Comparison of ENCODE assay signal across 7 cellular contexts in genomic region chr4:41217020-41217333, GRCh38. TPM values are rescaled to one million over a fixed set of nuclear protein-coding genes. Genes with fewer than 3 reads are reported as not detected.
DNase-seq lines count a peak whose midpoint lies in the region; ATAC-seq and TF ChIP-seq lines count a peak whose summit lies in the region.

No MANE protein-coding gene starts in this region.

- DNase-seq in activated CD8-positive, alpha-beta T cell treated with anti-CD3 and anti-CD28 coated beads for 36 hours: no peak
- DNase-seq in right cardiac atrium: no peak
- DNase-seq in smooth muscle cell (lab: John Stamatoyannopoulos, UW; ENCODE audit: unreplicated experiment): no peak
- no peak for DNase-seq in germinal center (ENCODE audit: low spot score)
- no peak for DNase-seq in DMS153 treated with DMSO at 0.1 percent for 48 hours (lab: John Stamatoyannopoulos, UW; ENCODE audit: unreplicated experiment)
- no peak for DNase-seq in HPDE6-E6E7 (ENCODE audit: extremely low spot score)

- POLR2A ChIA-PET in activated CD8-positive, alpha-beta T cell treated with anti-CD3 and anti-CD28 coated beads for 36 hours (lab: Charles Lee): interaction anchor here (0.6 to 1.6 kb wide), 2 partner anchors 285 to 292 kb away, joined by 3 read pairs; no protein-coding TSS in a partner anchor

- peak overlapping the region; percentile 100 for H3K27ac ChIP-seq in HUES48 (ENCODE audit: low read depth, low read length)
- H3K27ac ChIP-seq in right cardiac atrium (ENCODE audit: low read length): no peak overlapping the region
- H3K27ac ChIP-seq in smooth muscle cell (ENCODE audit: low read depth): peak overlapping the region; percentile 93

- CTCF ChIA-PET in activated CD8-positive, alpha-beta T cell treated with anti-CD3 and anti-CD28 coated beads for 36 hours (lab: Charles Lee): interaction anchor here (0.6 to 1.5 kb wide), 3 partner anchors 240 to 292 kb away, joined by 3 to 8 read pairs (median 4); no protein-coding TSS in a partner anchor

- H3F3A ChIP-seq in smooth muscle cell (ENCODE audit: low read depth): peaks cover 20% of the 10 kb centered on the region

- H3K27me3 Mint-ChIP-seq in activated CD8-positive, alpha-beta T cell treated with anti-CD3 and anti-CD28 coated beads for 36 hours: peaks cover 52% of the 10 kb centered on the region

- peaks cover 17% of the 10 kb centered on the region for H3K4me1 Mint-ChIP-seq in activated CD8-positive, alpha-beta T cell treated with anti-CD3 and anti-CD28 coated beads for 36 hours (ENCODE audit: low read depth)

- ATAC-seq in activated CD8-positive, alpha-beta T cell treated with anti-CD3 and anti-CD28 coated beads for 36 hours: no peak
- no peak for ATAC-seq in right cardiac atrium

- H3K4me3 Mint-ChIP-seq in activated CD8-positive, alpha-beta T cell treated with anti-CD3 and anti-CD28 coated beads for 36 hours: peak overlapping the region; percentile 74

- no peaks in the 10 kb centered on the region for H3K36me3 Mint-ChIP-seq in activated CD8-positive, alpha-beta T cell treated with anti-CD3 and anti-CD28 coated beads for 36 hours (ENCODE audit: low read depth)

- peak overlapping the region; percentile 88 for H3K9ac ChIP-seq in HUES48 (ENCODE audit: low read depth, low read length)
- peak overlapping the region; percentile 90 for H3K9ac ChIP-seq in smooth muscle cell (ENCODE audit: low read depth)

- H3K27ac Mint-ChIP-seq in activated CD8-positive, alpha-beta T cell treated with anti-CD3 and anti-CD28 coated beads for 36 hours: peak overlapping the region; percentile 78

- peak overlapping the region; percentile 89 for H3K4me2 ChIP-seq in smooth muscle cell

- H4K20me1 ChIP-seq in smooth muscle cell (ENCODE audit: low read depth): peaks cover 10% of the 10 kb centered on the region

- H3K4me3 ChIP-seq in HUES48 (ENCODE audit: low read depth, low read length): peak overlapping the region; percentile 68
- H3K4me3 ChIP-seq in right cardiac atrium (ENCODE audit: low read length): peak overlapping the region; percentile 43
- peak overlapping the region; percentile 81 for H3K4me3 ChIP-seq in smooth muscle cell

- H3K79me2 ChIP-seq in smooth muscle cell (ENCODE audit: low read depth): peaks cover 20% of the 10 kb centered on the region

- intact Hi-C loops in activated CD8-positive, alpha-beta T cell treated with anti-CD3 and anti-CD28 coated beads for 36 hours (cut with micrococcal nuclease): no loop called here
- intact Hi-C loops in right cardiac atrium (cut with DNase I): loop anchor here in 3 of 4 donors (5.0 to 10.0 kb wide), 2 partner anchors 290 to 292 kb away; no protein-coding TSS in a partner anchor

- 10% methylated on average over 2 of the region's 2 CpGs for WGBS in right cardiac atrium
- 13% methylated on average over 2 of the region's 2 CpGs for WGBS in smooth muscle cell (ENCODE audit: low lambda C conversion rate)

- no peaks in the 10 kb centered on the region for H3K9me3 Mint-ChIP-seq in activated CD8-positive, alpha-beta T cell treated with anti-CD3 and anti-CD28 coated beads for 36 hours

- H3K27me3 ChIP-seq in HUES48 (ENCODE audit: control insufficient read depth, insufficient read depth, low read length): peaks cover 10% of the 10 kb centered on the region
- no peaks in the 10 kb centered on the region for H3K27me3 ChIP-seq in right cardiac atrium (ENCODE audit: control insufficient read depth, insufficient read depth)
- no peaks in the 10 kb centered on the region for H3K27me3 ChIP-seq in smooth muscle cell (ENCODE audit: low read depth)

- H2AFZ ChIP-seq in smooth muscle cell (ENCODE audit: low read depth): peak overlapping the region; percentile 98

- no peak for TF ChIP-seq CTCF in activated CD8-positive, alpha-beta T cell treated with anti-CD3 and anti-CD28 coated beads for 36 hours (IDR thresholded peaks at IDR 0.05)
- no peak for TF ChIP-seq CTCF in smooth muscle cell (IDR thresholded peaks at IDR 0.05; ENCODE audit: borderline replicate concordance, insufficient read depth, poor library complexity, severe bottlenecking)

- H3K4me1 ChIP-seq in HUES48 (ENCODE audit: control insufficient read depth, insufficient read depth, low read length) (peaks cover 22% of the 10 kb centered on the region), right cardiac atrium (ENCODE audit: control insufficient read depth, insufficient read depth, low read length) (peaks cover 4% of the 10 kb centered on the region), smooth muscle cell (ENCODE audit: low read depth) (peaks cover 12% of the 10 kb centered on the region)

- no peaks in the 10 kb centered on the region for H3K36me3 ChIP-seq in HUES48 (ENCODE audit: control insufficient read depth, insufficient read depth, low read length)
- no peaks in the 10 kb centered on the region for H3K36me3 ChIP-seq in smooth muscle cell (ENCODE audit: low read depth)

- H3K9me3 ChIP-seq in HUES48 (ENCODE audit: control insufficient read depth, insufficient read depth, low read length) (no peaks in the 10 kb centered on the region), right cardiac atrium (ENCODE audit: control insufficient read depth, low read length) (no peaks in the 10 kb centered on the region), smooth muscle cell (replicated peaks; ENCODE audit: low read depth) (no peaks in the 10 kb centered on the region)

RNA-seq across cellular contexts. Expression of gene APBB2, which starts 2.6 kb away (rescaled TPM):
- 1 to 10 TPM in 1 of 2 experiments, under 1 TPM in 1; 0.89 to 2.3 TPM for total RNA-seq in activated CD8-positive, alpha-beta T cell treated with anti-CD3 and anti-CD28 coated beads for 36 hours
- total RNA-seq in right cardiac atrium (10 to 100 TPM; 36.6 to 46.2 (median 39.6) TPM), smooth muscle cell (60.9 and 83.9 TPM in 2 replicates)
- polyA plus RNA-seq in right cardiac atrium (12.7 TPM), smooth muscle cell (22.1 and 32.7 TPM in 2 replicates)

RNA-seq across cellular contexts. Expression of gene UCHL1, which starts 39.8 kb away (rescaled TPM):
- total RNA-seq in activated CD8-positive, alpha-beta T cell treated with anti-CD3 and anti-CD28 coated beads for 36 hours: 1 to 10 TPM; 2.5 to 3.0 TPM
- total RNA-seq in right cardiac atrium: 10 to 100 TPM in 3 of 4 donors, 1 to 10 TPM in 1; 8.3 to 47.7 (median 28.4) TPM
- polyA plus RNA-seq in right cardiac atrium: 63.9 TPM
- 330 and 360 TPM in 2 replicates for total RNA-seq in smooth muscle cell
- polyA plus RNA-seq in smooth muscle cell: 206 and 223 TPM in 2 replicates

Comparison
In these comparisons a context has a peak if more than half of its experiments do, and no peak if none do; other contexts are left out.
1. RNA of gene APBB2, which starts 2.6 kb away (total RNA-seq): 60.9 to 83.9 TPM in smooth muscle cell and 36.6 to 46.2 TPM in right cardiac atrium; 0.89 to 2.3 TPM in activated CD8-positive, alpha-beta T cell treated with anti-CD3 and anti-CD28 coated beads for 36 hours; every median in the first group is over 10 times any median in the second.
2. Peak in every context shown above with its lines, with median percentiles within 50 percentile points of each other: H3K4me3 ChIP-seq.